ENCODE assay signal across 11 cellular contexts in genomic region chr2:154015233-154015632, GRCh38.
"Had no signal": no experiment of that assay in that cellular context is flagged by ENCODE, and none has a peak within 500 bp of the region (broad histone marks: within the 10 kb centered on the region; RNA-seq: fewer than 3 reads in every experiment).

No MANE protein-coding gene starts in this region.

- H3K4me1 ChIP-seq: HAP-1 had no signal

- H3K9me3 ChIP-seq: HAP-1 had no signal

- H3K9ac ChIP-seq: GM23248 had no signal

- H3K27ac ChIP-seq: GM23248 had no signal

- H3K4me2 ChIP-seq: GM23338 had no signal

- ATAC-seq: GM23338, HCT116 had no signal

- H3K4me3 ChIP-seq: GM23248, GM23338, HAP-1 had no signal

- DNase-seq: GM23248, GOT3, H7, H9, HCEC 1CT, HFFc6 had no signal

- H2AFZ ChIP-seq: GM23248, GM23338 had no signal

- FAIRE-seq: H1, H54 had no signal

- H3K36me3 ChIP-seq: HAP-1 had no signal
